In the genomic region with DNA sequence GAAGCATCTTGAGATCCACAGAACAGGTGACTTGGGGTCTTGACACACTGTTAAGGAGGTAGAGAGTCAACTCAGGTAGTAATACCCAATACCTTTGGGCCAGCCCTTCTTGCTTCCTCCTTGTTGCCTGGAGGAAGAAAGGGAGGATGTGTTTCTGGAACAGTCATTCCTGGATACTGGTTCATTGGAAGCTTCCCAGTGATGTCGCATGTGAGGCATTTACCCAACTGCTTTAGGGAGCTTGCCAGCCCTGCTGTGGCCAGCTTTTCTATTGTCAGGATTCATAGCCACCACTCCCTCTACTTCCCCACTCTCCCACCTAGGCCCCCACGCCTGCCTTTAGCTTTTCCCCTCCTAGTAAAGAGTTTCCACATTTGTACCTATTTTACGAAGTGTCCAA, we compare ENCODE assay signal across 17 cellular contexts.
"Had no signal": no experiment of that assay in that cellular context is flagged by ENCODE, and none has a peak within 500 bp of the region (broad histone marks: within the 10 kb centered on the region; RNA-seq: fewer than 3 reads in every experiment).

No MANE protein-coding gene starts in this region.

- H3K36me3 ChIP-seq: brain microvascular endothelial cell, thyroid gland had no signal

- H3K4me3 ChIP-seq: thyroid gland had no signal

- H3K27ac ChIP-seq: brain microvascular endothelial cell, parathyroid adenoma, thyroid gland had no signal

- H2AFZ ChIP-seq: parathyroid adenoma had no signal

- H3K79me2 ChIP-seq: parathyroid adenoma had no signal

- H3K9ac ChIP-seq: parathyroid adenoma had no signal

- FAIRE-seq: TTC549 had no signal

- DNase-seq: activated gamma-delta T cell treated with Interleukin-2 at 50 U/mL for 16 hours; activated T-cell treated with anti-CD3 and anti-CD28 coated beads, Interleukin-2, amount 50 U/mL, for 1 hour; aorta; brain microvascular endothelial cell; central memory CD4-positive, alpha-beta T cell; dermis blood vessel endothelial cell; effector CD8-positive, alpha-beta T cell; left ventricle myocardium superior; nucleus accumbens; right cardiac atrium; stimulated activated CD4-positive, alpha-beta T cell treated with anti-CD3 and anti-CD28 coated beads, Interleukin-12 subunit alpha, Interleukin-12 subunit beta, amount 100 ng/mL, for 4 hours; stimulated activated CD4-positive, alpha-beta T cell treated with anti-CD3 and anti-CD28 coated beads, Interleukin-4, amount 100 ng/mL, for 4 hours; stimulated activated naive CD8-positive, alpha-beta T cell treated with anti-CD3 and anti-CD28 coated beads, Interleukin-15, Interleukin-2, amounts not matched to agents 100 U/mL and 50 U/mL, for 24 hours; T-cell; thyroid gland had no signal

- H3K9me3 ChIP-seq: thyroid gland had no signal

- H3K4me1 ChIP-seq: parathyroid adenoma, thyroid gland had no signal

- H3K27me3 ChIP-seq: brain microvascular endothelial cell, thyroid gland had no signal
